2 cellular contexts compared by ENCODE assay signal in the genomic region with DNA sequence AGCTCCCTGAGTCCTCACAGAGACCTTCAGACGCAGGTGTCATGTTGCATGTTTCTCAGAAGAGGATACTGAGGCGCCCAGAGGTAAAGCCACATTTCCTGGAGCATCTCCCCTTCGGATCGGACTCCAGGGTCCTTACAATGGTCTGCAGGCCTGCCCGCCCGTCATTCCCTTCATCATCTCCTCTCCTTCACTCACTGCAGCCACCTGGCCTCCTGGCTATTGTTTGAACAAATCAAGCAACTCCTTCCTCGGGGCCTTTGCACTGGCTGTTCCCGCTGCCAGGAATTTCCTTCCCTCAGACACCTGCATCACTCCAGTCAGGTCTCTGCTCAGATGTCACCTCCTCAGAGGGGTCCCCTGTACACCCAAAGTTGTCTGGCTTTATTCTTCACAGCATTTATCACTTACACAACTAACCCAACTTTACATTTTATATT.
TF ChIP-seq lines count a peak whose summit lies in the region.

No MANE protein-coding gene starts in this region.

TF ChIP-seq in HCT116, 20 proteins besides CTCF, POLR2A, EP300 and RAD21:
- TF ChIP-seq TCF7L2 (IDR thresholded peaks at IDR 0.05; ENCODE audit: borderline replicate concordance, extremely low read depth, insufficient read depth, insufficient read length) (peak; percentile 5), FOSL1 (IDR thresholded peaks at IDR 0.05; ENCODE audit: low read depth) (no peak)

TF ChIP-seq in H1, 55 proteins besides CTCF, POLR2A, EP300 and RAD21:
- TF ChIP-seq BRCA1 (IDR thresholded peaks at IDR 0.05; ENCODE audit: low read depth, low read length) (no peak), RXRA (IDR thresholded peaks at IDR 0.05; ENCODE audit: insufficient read depth, low read depth, low read length) (no peak), BACH1 (IDR thresholded peaks at IDR 0.05; ENCODE audit: low read length) (no peak), SIRT6 (IDR thresholded peaks at IDR 0.05; ENCODE audit: low read length) (no peak), CBX8 (IDR thresholded peaks at IDR 0.05; ENCODE audit: borderline replicate concordance, low read depth, low read length) (no peak), SUZ12 (IDR thresholded peaks at IDR 0.05; ENCODE audit: low read length) (no peak), CHD2 (IDR thresholded peaks at IDR 0.05; ENCODE audit: low read length) (no peak), YY1 (IDR thresholded peaks at IDR 0.05; ENCODE audit: low read depth, low read length) (no peak), ASH2L (IDR thresholded peaks at IDR 0.05; ENCODE audit: low read length) (no peak)
- TF ChIP-seq, protein P1, sequence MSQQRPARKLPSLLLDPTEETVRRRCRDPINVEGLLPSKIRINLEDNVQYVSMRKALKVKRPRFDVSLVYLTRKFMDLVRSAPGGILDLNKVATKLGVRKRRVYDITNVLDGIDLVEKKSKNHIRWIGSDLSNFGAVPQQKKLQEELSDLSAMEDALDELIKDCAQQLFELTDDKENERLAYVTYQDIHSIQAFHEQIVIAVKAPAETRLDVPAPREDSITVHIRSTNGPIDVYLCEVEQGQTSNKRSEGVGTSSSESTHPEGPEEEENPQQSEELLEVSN (IDR thresholded peaks at IDR 0.05) = no peak
- TF ChIP-seq, protein P2, sequence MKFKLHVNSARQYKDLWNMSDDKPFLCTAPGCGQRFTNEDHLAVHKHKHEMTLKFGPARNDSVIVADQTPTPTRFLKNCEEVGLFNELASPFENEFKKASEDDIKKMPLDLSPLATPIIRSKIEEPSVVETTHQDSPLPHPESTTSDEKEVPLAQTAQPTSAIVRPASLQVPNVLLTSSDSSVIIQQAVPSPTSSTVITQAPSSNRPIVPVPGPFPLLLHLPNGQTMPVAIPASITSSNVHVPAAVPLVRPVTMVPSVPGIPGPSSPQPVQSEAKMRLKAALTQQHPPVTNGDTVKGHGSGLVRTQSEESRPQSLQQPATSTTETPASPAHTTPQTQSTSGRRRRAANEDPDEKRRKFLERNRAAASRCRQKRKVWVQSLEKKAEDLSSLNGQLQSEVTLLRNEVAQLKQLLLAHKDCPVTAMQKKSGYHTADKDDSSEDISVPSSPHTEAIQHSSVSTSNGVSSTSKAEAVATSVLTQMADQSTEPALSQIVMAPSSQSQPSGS (IDR thresholded peaks at IDR 0.05; ENCODE audit: low read length) = no peak
TF ChIP-seq in H1: peak in this region for 0.
